Comparison of ENCODE assay signal across 8 cellular contexts in genomic region chr10:14605231-14605925, GRCh38.
DNase-seq lines count a peak whose midpoint lies in the region; ATAC-seq and TF ChIP-seq lines count a peak whose summit lies in the region.

No MANE protein-coding gene starts in this region.

- no peak for DNase-seq in activated CD4-positive, CD25-positive, alpha-beta regulatory T cell (lab: John Stamatoyannopoulos, UW)
- DNase-seq in chondrocyte (ENCODE audit: low spot score) (no peak), midbrain (lab: John Stamatoyannopoulos, UW) (no peak), iPS-NIHi7 (ENCODE audit: extremely low spot score) (no peak)
- no peak for DNase-seq in natural killer cell treated with Interleukin-12 subunit alpha and Interleukin-12 subunit beta and Interleukin-15 and Interleukin-18, amount 100 ng/mL, for 72 hours (ENCODE audit: low spot score)

- H3K27me3 ChIP-seq in OCI-LY1 (ENCODE audit: insufficient read depth, low read length): no peaks in the 10 kb centered on the region

- no peaks in the 10 kb centered on the region for H3K9me3 ChIP-seq in OCI-LY1 (ENCODE audit: low read length)

- peak; percentile 73 to 77 for ATAC-seq in activated CD4-positive, CD25-positive, alpha-beta regulatory T cell treated with anti-CD3 and anti-CD28 coated beads, Interleukin-2, amount 50 U/mL, for 24 hours
- peak; percentile 60 for ATAC-seq in HG02610 (IDR thresholded peaks at IDR 0.05; ENCODE audit: unreplicated experiment)
- ATAC-seq in natural killer cell treated with Interleukin-12 subunit alpha and Interleukin-12 subunit beta and Interleukin-15 and Interleukin-18, amount 100 ng/mL, for 72 hours: peak; percentile 70 to 74

- no peaks in the 10 kb centered on the region for H3K27me3 Mint-ChIP-seq in chondrocyte (ENCODE audit: low read depth)
- H3K27me3 Mint-ChIP-seq in natural killer cell treated with Interleukin-12 subunit alpha and Interleukin-12 subunit beta and Interleukin-15 and Interleukin-18, amount 100 ng/mL, for 72 hours: peaks cover 0 to 2% of the 10 kb centered on the region in 2 donors

- H3K4me2 ChIP-seq in OCI-LY1 (ENCODE audit: low read length): peak overlapping the region; percentile 100

- H3K79me2 ChIP-seq in OCI-LY1 (ENCODE audit: insufficient read depth, low read length): peaks cover 33% of the 10 kb centered on the region

- H3K4me1 ChIP-seq in OCI-LY1 (ENCODE audit: insufficient read depth, low read length, severe bottlenecking): peaks cover 61% of the 10 kb centered on the region

- H3K4me1 Mint-ChIP-seq in chondrocyte (ENCODE audit: low read depth): peaks cover 32% of the 10 kb centered on the region
- H3K4me1 Mint-ChIP-seq in natural killer cell treated with Interleukin-12 subunit alpha and Interleukin-12 subunit beta and Interleukin-15 and Interleukin-18, amount 100 ng/mL, for 72 hours (ENCODE audit: low read depth in 2 of 2): peaks cover 62 to 65% of the 10 kb centered on the region in 2 donors

- no peaks in the 10 kb centered on the region for H4K20me1 ChIP-seq in OCI-LY1 (ENCODE audit: insufficient read depth, low read length)

- TF ChIP-seq CTCF in OCI-LY1 (IDR thresholded peaks at IDR 0.05; ENCODE audit: low read length) (no peak), chondrocyte (IDR thresholded peaks at IDR 0.05) (no peak)

- H2AFZ ChIP-seq in OCI-LY1 (ENCODE audit: low read length): no peak overlapping the region

- no peaks in the 10 kb centered on the region for H3F3A ChIP-seq in OCI-LY1 (ENCODE audit: insufficient read depth, low read length)

- H3K27ac Mint-ChIP-seq in chondrocyte (ENCODE audit: unreplicated experiment): no peak overlapping the region
- H3K27ac Mint-ChIP-seq in natural killer cell treated with Interleukin-12 subunit alpha and Interleukin-12 subunit beta and Interleukin-15 and Interleukin-18, amount 100 ng/mL, for 72 hours: peak overlapping the region; percentile 90 to 98

- H3K4me3 ChIP-seq in OCI-LY1 (ENCODE audit: low read depth, low read length, poor library complexity, severe bottlenecking): peak overlapping the region; percentile 64

- no peaks in the 10 kb centered on the region for H3K36me3 Mint-ChIP-seq in chondrocyte (ENCODE audit: low read depth)
- H3K36me3 Mint-ChIP-seq in natural killer cell treated with Interleukin-12 subunit alpha and Interleukin-12 subunit beta and Interleukin-15 and Interleukin-18, amount 100 ng/mL, for 72 hours: peaks cover 30% of the 10 kb centered on the region

- peaks cover 29% of the 10 kb centered on the region for H3K36me3 ChIP-seq in OCI-LY1 (ENCODE audit: insufficient read depth, low read length)

- H3K4me3 Mint-ChIP-seq in chondrocyte (ENCODE audit: unreplicated experiment): peak overlapping the region; percentile 81
- H3K4me3 Mint-ChIP-seq in natural killer cell treated with Interleukin-12 subunit alpha and Interleukin-12 subunit beta and Interleukin-15 and Interleukin-18, amount 100 ng/mL, for 72 hours: peak overlapping the region; percentile 98

- peak overlapping the region; percentile 63 for H3K27ac ChIP-seq in OCI-LY1 (ENCODE audit: low read depth, low read length, poor library complexity, severe bottlenecking)

- no peaks in the 10 kb centered on the region for H3K9me2 ChIP-seq in OCI-LY1 (ENCODE audit: low read depth, low read length)

- no peaks in the 10 kb centered on the region for H3K9me3 Mint-ChIP-seq in chondrocyte (ENCODE audit: low read depth)
- H3K9me3 Mint-ChIP-seq in natural killer cell treated with Interleukin-12 subunit alpha and Interleukin-12 subunit beta and Interleukin-15 and Interleukin-18, amount 100 ng/mL, for 72 hours: peaks cover 4% of the 10 kb centered on the region

- H3K9ac ChIP-seq in OCI-LY1 (ENCODE audit: low read length): peak overlapping the region; percentile 80
